ENCODE assay signal across 1 cellular context in genomic region chr1:29803486-29803885, GRCh38.
TF ChIP-seq lines count a peak whose summit lies in the region.

No MANE protein-coding gene starts in this region.

TF ChIP-seq in K562, 482 proteins besides CTCF, POLR2A, EP300 and RAD21 (continued from another document):
- TF ChIP-seq BRF2 (IDR thresholded peaks at IDR 0.05; ENCODE audit: borderline replicate concordance, insufficient read depth, insufficient read length) (no peak), BMI1 (IDR thresholded peaks at IDR 0.05; ENCODE audit: low read length) (no peak), TRIM28 (IDR thresholded peaks at IDR 0.05) (no peak), MCM3 (IDR thresholded peaks at IDR 0.05) (no peak), ETV1 (tag; conservative IDR thresholded peaks at IDR 0.05; ENCODE audit: low read depth) (no peak)
